1 cellular context compared by ENCODE assay signal in genomic region chr7:107579881-107580715, GRCh38.
TF ChIP-seq lines count a peak whose summit lies in the region.

Gene BCAP29 (plus strand): TSS chr7:107580246. CDS start chr7:107580773, 527 bp downstream.

TF ChIP-seq in K562, 482 proteins besides CTCF, POLR2A, EP300 and RAD21 (continued from another document and continues in another):
- TF ChIP-seq CUX1 (CRISPR knock-in tag; IDR thresholded peaks at IDR 0.05) (no peak), SOX6 (IDR thresholded peaks at IDR 0.05) (peak; percentile 62), TRIM28 (IDR thresholded peaks at IDR 0.05) (0 out of 2 replicates have a peak, but pooled peaks have one; percentile 39), ZNF584 (CRISPR knock-in tag; IDR thresholded peaks at IDR 0.05; ENCODE audit: low read depth) (peak; percentile 44; the same call in 1 of the 2 replicates), KLF16 (IDR thresholded peaks at IDR 0.05) (0 out of 2 replicates have a peak, but pooled peaks have one; percentile 20), OTX1 (CRISPR knock-in tag; IDR thresholded peaks at IDR 0.05) (peak; percentile 76; the same call in 1 of the 2 replicates), ZNF384 (IDR thresholded peaks at IDR 0.05; ENCODE audit: low read depth, low read length) (no peak), ETS2 (tag; IDR thresholded peaks at IDR 0.05; ENCODE audit: borderline replicate concordance, poor library complexity, severe bottlenecking) (peak; percentile 44), TCF3 (CRISPR knock-in tag; IDR thresholded peaks at IDR 0.05) (peak; percentile 51; the same call in 1 of the 2 replicates), PREB (CRISPR knock-in tag; IDR thresholded peaks at IDR 0.05) (no peak), ETS1 (conservative IDR thresholded peaks at IDR 0.05; ENCODE audit: control insufficient read depth, low read depth, low read length) (peak; percentile 70; the same call in 1 of the 2 replicates), E2F3 (CRISPR knock-in tag; IDR thresholded peaks at IDR 0.05) (peak; percentile 79), EGR1 (conservative IDR thresholded peaks at IDR 0.05) (peak; percentile 29; the same call in 1 of the 2 replicates), RBBP5 (IDR thresholded peaks at IDR 0.05; ENCODE audit: borderline replicate concordance, insufficient read depth, low read length, poor library complexity, severe bottlenecking) (peak; percentile 98), ZNF134 (CRISPR knock-in tag; conservative IDR thresholded peaks at IDR 0.05) (peak; percentile 72), TBL1XR1 (IDR thresholded peaks at IDR 0.05; ENCODE audit: low read length in 2 of 2) (peak in 1 of 2 experiments; percentile 82; a peak in 2 of 4 replicates), ZNF282 (CRISPR knock-in tag; IDR thresholded peaks at IDR 0.05) (no peak), MAFK (IDR thresholded peaks at IDR 0.05; ENCODE audit: low read length) (peak; percentile 36; the same call in 1 of the 2 replicates), HNRNPUL1 (IDR thresholded peaks at IDR 0.05; ENCODE audit: low read length) (no peak), TAF1 (IDR thresholded peaks at IDR 0.05; ENCODE audit: control insufficient read depth, extremely low read depth, insufficient read depth, low read length, severe bottlenecking) (peak; percentile 83), POLR2B (IDR thresholded peaks at IDR 0.05; ENCODE audit: low read depth, partially characterized antibody) (peak; percentile 93), KLF13 (tag; IDR thresholded peaks at IDR 0.05; ENCODE audit: borderline replicate concordance, low read depth) (peak; percentile 72; the same call in 1 of the 2 replicates), HDAC2 (IDR thresholded peaks at IDR 0.05) (peak; percentile 92), TCFL5 (CRISPR knock-in tag; conservative IDR thresholded peaks at IDR 0.05) (no peak), ZNF133 (CRISPR knock-in tag; IDR thresholded peaks at IDR 0.05) (0 out of 2 replicates have a peak, but pooled peaks have one; percentile 47), GTF2E2 (tag; IDR thresholded peaks at IDR 0.05) (peak; percentile 94), NFXL1 (CRISPR knock-in tag; IDR thresholded peaks at IDR 0.05) (peak; percentile 67; the same call in 1 of the 2 replicates), NONO (IDR thresholded peaks at IDR 0.05; ENCODE audit: low read depth in 2 of 2, low read length in 1 of 2) (peak; percentile 97 to 98), MTA1 (IDR thresholded peaks at IDR 0.05; ENCODE audit: borderline replicate concordance) (peak; percentile 96), MAZ (CRISPR knock-in tag; conservative IDR thresholded peaks at IDR 0.05 in 1 of 2, IDR thresholded peaks at IDR 0.05 in 1 of 2) (peak; percentile 91 to 99), NRF1 (conservative IDR thresholded peaks at IDR 0.05 in 1 of 2, IDR thresholded peaks at IDR 0.05 in 1 of 2) (peak; percentile 75 to 80; a peak in 3 of 4 replicates), POLR3G (IDR thresholded peaks at IDR 0.05; ENCODE audit: extremely low read depth, insufficient read length, insufficient replicate concordance) (no peak), HMG20A (CRISPR knock-in tag; conservative IDR thresholded peaks at IDR 0.05) (0 out of 2 replicates have a peak, but pooled peaks have one; percentile 71), ZC3H4 (CRISPR knock-in tag; IDR thresholded peaks at IDR 0.05; ENCODE audit: borderline replicate concordance) (no peak), ZNF24 (IDR thresholded peaks at IDR 0.05) (peak; percentile 36), CBX2 (IDR thresholded peaks at IDR 0.05; ENCODE audit: insufficient read depth, low read length, poor library complexity, severe bottlenecking) (no peak), ZFX (CRISPR knock-in tag; IDR thresholded peaks at IDR 0.05) (peak; percentile 96), ARHGAP35 (IDR thresholded peaks at IDR 0.05; ENCODE audit: partially characterized antibody) (peak; percentile 12), GATAD2A (IDR thresholded peaks at IDR 0.05) (peak; percentile 84; the same call in 1 of the 2 replicates), SRF (CRISPR knock-in tag; IDR thresholded peaks at IDR 0.05) (peak; percentile 52 to 74; a peak in 3 of 4 replicates), SUPT5H (IDR thresholded peaks at IDR 0.05) (peak; percentile 87), ATF7 (IDR thresholded peaks at IDR 0.05) (peak; percentile 92), ZNF444 (CRISPR knock-in tag; IDR thresholded peaks at IDR 0.05) (no peak), MTA3 (IDR thresholded peaks at IDR 0.05; ENCODE audit: borderline replicate concordance) (peak; percentile 95), ZBTB7A (IDR thresholded peaks at IDR 0.05; ENCODE audit: borderline replicate concordance, control insufficient read depth, low read depth, low read length) (peak; percentile 84), ZNF140 (CRISPR knock-in tag; IDR thresholded peaks at IDR 0.05) (no peak)
- TF ChIP-seq, protein P1, sequence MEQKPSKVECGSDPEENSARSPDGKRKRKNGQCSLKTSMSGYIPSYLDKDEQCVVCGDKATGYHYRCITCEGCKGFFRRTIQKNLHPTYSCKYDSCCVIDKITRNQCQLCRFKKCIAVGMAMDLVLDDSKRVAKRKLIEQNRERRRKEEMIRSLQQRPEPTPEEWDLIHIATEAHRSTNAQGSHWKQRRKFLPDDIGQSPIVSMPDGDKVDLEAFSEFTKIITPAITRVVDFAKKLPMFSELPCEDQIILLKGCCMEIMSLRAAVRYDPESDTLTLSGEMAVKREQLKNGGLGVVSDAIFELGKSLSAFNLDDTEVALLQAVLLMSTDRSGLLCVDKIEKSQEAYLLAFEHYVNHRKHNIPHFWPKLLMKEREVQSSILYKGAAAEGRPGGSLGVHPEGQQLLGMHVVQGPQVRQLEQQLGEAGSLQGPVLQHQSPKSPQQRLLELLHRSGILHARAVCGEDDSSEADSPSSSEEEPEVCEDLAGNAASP (IDR thresholded peaks at IDR 0.05), result no peak
- TF ChIP-seq, protein P2, sequence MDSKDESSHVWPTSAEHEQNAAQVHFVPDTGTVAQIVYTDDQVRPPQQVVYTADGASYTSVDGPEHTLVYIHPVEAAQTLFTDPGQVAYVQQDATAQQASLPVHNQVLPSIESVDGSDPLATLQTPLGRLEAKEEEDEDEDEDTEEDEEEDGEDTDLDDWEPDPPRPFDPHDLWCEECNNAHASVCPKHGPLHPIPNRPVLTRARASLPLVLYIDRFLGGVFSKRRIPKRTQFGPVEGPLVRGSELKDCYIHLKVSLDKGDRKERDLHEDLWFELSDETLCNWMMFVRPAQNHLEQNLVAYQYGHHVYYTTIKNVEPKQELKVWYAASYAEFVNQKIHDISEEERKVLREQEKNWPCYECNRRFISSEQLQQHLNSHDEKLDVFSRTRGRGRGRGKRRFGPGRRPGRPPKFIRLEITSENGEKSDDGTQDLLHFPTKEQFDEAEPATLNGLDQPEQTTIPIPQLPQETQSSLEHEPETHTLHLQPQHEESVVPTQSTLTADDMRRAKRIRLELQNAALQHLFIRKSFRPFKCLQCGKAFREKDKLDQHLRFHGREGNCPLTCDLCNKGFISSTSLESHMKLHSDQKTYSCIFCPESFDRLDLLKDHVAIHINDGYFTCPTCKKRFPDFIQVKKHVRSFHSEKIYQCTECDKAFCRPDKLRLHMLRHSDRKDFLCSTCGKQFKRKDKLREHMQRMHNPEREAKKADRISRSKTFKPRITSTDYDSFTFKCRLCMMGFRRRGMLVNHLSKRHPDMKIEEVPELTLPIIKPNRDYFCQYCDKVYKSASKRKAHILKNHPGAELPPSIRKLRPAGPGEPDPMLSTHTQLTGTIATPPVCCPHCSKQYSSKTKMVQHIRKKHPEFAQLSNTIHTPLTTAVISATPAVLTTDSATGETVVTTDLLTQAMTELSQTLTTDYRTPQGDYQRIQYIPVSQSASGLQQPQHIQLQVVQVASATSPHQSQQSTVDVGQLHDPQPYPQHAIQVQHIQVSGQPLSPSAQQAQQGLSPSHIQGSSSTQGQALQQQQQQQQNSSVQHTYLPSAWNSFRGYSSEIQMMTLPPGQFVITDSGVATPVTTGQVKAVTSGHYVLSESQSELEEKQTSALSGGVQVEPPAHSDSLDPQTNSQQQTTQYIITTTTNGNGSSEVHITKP (IDR thresholded peaks at IDR 0.05; ENCODE audit: partially characterized antibody), result peak; percentile 31
- TF ChIP-seq, protein P3, sequence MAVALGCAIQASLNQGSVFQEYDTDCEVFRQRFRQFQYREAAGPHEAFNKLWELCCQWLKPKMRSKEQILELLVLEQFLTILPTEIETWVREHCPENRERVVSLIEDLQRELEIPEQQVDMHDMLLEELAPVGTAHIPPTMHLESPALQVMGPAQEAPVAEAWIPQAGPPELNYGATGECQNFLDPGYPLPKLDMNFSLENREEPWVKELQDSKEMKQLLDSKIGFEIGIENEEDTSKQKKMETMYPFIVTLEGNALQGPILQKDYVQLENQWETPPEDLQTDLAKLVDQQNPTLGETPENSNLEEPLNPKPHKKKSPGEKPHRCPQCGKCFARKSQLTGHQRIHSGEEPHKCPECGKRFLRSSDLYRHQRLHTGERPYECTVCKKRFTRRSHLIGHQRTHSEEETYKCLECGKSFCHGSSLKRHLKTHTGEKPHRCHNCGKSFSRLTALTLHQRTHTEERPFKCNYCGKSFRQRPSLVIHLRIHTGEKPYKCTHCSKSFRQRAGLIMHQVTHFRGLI (CRISPR knock-in tag; IDR thresholded peaks at IDR 0.05), result peak; percentile 76; the same call in 1 of the 2 replicates
- TF ChIP-seq, protein P4, sequence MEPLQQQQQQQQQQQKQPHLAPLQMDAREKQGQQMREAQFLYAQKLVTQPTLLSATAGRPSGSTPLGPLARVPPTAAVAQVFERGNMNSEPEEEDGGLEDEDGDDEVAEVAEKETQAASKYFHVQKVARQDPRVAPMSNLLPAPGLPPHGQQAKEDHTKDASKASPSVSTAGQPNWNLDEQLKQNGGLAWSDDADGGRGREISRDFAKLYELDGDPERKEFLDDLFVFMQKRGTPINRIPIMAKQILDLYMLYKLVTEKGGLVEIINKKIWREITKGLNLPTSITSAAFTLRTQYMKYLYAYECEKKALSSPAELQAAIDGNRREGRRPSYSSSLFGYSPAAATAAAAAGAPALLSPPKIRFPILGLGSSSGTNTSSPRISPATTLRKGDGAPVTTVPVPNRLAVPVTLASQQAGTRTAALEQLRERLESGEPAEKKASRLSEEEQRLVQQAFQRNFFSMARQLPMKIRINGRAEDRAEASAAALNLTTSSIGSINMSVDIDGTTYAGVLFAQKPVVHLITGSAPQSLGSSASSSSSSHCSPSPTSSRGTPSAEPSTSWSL (CRISPR knock-in tag; IDR thresholded peaks at IDR 0.05; ENCODE audit: borderline replicate concordance), result peak; percentile 72; the same call in 1 of the 2 replicates
- TF ChIP-seq, protein P5, sequence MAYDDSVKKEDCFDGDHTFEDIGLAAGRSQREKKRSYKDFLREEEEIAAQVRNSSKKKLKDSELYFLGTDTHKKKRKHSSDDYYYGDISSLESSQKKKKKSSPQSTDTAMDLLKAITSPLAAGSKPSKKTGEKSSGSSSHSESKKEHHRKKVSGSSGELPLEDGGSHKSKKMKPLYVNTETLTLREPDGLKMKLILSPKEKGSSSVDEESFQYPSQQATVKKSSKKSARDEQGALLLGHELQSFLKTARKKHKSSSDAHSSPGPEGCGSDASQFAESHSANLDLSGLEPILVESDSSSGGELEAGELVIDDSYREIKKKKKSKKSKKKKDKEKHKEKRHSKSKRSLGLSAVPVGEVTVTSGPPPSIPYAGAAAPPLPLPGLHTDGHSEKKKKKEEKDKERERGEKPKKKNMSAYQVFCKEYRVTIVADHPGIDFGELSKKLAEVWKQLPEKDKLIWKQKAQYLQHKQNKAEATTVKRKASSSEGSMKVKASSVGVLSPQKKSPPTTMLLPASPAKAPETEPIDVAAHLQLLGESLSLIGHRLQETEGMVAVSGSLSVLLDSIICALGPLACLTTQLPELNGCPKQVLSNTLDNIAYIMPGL (CRISPR knock-in tag; IDR thresholded peaks at IDR 0.05), result 0 out of 2 replicates have a peak, but pooled peaks have one; percentile 82
